6 cellular contexts compared by ENCODE assay signal in genomic region chr14:75844486-75844885, GRCh38.
"Had no signal": no experiment of that assay in that cellular context is flagged by ENCODE, and none has a peak within 500 bp of the region (broad histone marks: within the 10 kb centered on the region; RNA-seq: fewer than 3 reads in every experiment).

No MANE protein-coding gene starts in this region.

- DNase-seq: H9, HCEC 1CT, KG1 had no signal

- H3K27ac Mint-ChIP-seq: GM23338, H9 had no signal

- H3K4me3 Mint-ChIP-seq: GM23338, H9 had no signal

- H3K4me3 ChIP-seq: GM23338, K562 had no signal

- H3K9me3 Mint-ChIP-seq: GM23338, H9 had no signal

- ATAC-seq: GM23338, HepG2, K562 had no signal

- H3K4me2 ChIP-seq: GM23338 had no signal

- H2AFZ ChIP-seq: GM23338 had no signal
